11 cellular contexts compared by ENCODE assay signal in genomic region chr12:26338574-26339572, GRCh38.
DNase-seq lines count a peak whose midpoint lies in the region; ATAC-seq and TF ChIP-seq lines count a peak whose summit lies in the region.
"Had no signal": no experiment of that assay in that cellular context is flagged by ENCODE, and none has a peak within 500 bp of the region (broad histone marks: within the 10 kb centered on the region; RNA-seq: fewer than 3 reads in every experiment).

No MANE protein-coding gene starts in this region.

- in situ Hi-C loops in brain microvascular endothelial cell (cut with HindIII; ENCODE audit: low pct_ligation_motif_present, low sequenced_read_pairs), result no loop called here

- H3K4me3 ChIP-seq in brain microvascular endothelial cell (ENCODE audit: low read depth, low read length) (no peak overlapping the region), kidney epithelial cell (ENCODE audit: low read depth, low read length) (no peak overlapping the region)
- H3K4me3 ChIP-seq: right atrium auricular region had no signal

- H3K9me3 Mint-ChIP-seq in naive thymus-derived CD8-positive, alpha-beta T cell, result peaks cover 0 to 21% (median 11%) of the 10 kb centered on the region in 9 donors

- peak; percentile 77 for DNase-seq in LHCN-M2 (ENCODE audit: low read depth)
- peak; percentile 64 for DNase-seq in brain microvascular endothelial cell
- peak; percentile 43 for DNase-seq in kidney epithelial cell (ENCODE audit: low read depth)
- no peak for DNase-seq in NCI-H146 treated with DMSO at 0.1 percent for 48 hours (lab: John Stamatoyannopoulos, UW; ENCODE audit: unreplicated experiment)
- no peak for DNase-seq in DMS153 treated with DMSO at 0.1 percent for 48 hours (lab: John Stamatoyannopoulos, UW; ENCODE audit: unreplicated experiment)
- DNase-seq in naive thymus-derived CD8-positive, alpha-beta T cell, result no peak
- DNase-seq: central memory CD4-positive, alpha-beta T cell; GF-D8; T-cell had no signal

- no peaks in the 10 kb centered on the region for H3K36me3 ChIP-seq in brain microvascular endothelial cell (replicated peaks)
- no peaks in the 10 kb centered on the region for H3K36me3 ChIP-seq in kidney epithelial cell (ENCODE audit: control insufficient read depth, insufficient read depth, low read length)
- H3K36me3 ChIP-seq: right atrium auricular region had no signal

- no peaks in the 10 kb centered on the region for H3K27me3 Mint-ChIP-seq in naive thymus-derived CD8-positive, alpha-beta T cell
- H3K27me3 Mint-ChIP-seq: T-cell had no signal

- peaks cover 41 to 69% (median 45%) of the 10 kb centered on the region in 3 donors for H3K36me3 Mint-ChIP-seq in naive thymus-derived CD8-positive, alpha-beta T cell

- ATAC-seq in naive thymus-derived CD8-positive, alpha-beta T cell, result no peak
- ATAC-seq: T-cell had no signal

- TF ChIP-seq CTCF in brain microvascular endothelial cell (IDR thresholded peaks at IDR 0.05; ENCODE audit: low read depth, low read length, missing control alignments) (no peak), kidney epithelial cell (IDR thresholded peaks at IDR 0.05; ENCODE audit: insufficient read depth, low read length, poor library complexity, severe bottlenecking) (no peak)

- peaks cover 8 to 19% (median 11%) of the 10 kb centered on the region in 4 donors for H3K4me1 Mint-ChIP-seq in naive thymus-derived CD8-positive, alpha-beta T cell

- no peaks in the 10 kb centered on the region for H3K27me3 ChIP-seq in brain microvascular endothelial cell (replicated peaks)
- H3K27me3 ChIP-seq in kidney epithelial cell (ENCODE audit: control insufficient read depth, insufficient read depth, low read length), result no peaks in the 10 kb centered on the region
- H3K27me3 ChIP-seq: right atrium auricular region had no signal

- H3K27ac ChIP-seq in brain microvascular endothelial cell (peak overlapping the region; percentile 35), temporal lobe (ENCODE audit: low read depth, low read length) (peak overlapping the region; percentile 77)
- H3K27ac ChIP-seq: right atrium auricular region had no signal

- POLR2A ChIA-PET in naive thymus-derived CD8-positive, alpha-beta T cell (lab: Charles Lee), result no interaction called here

- peak overlapping the region in 1 of 10 donors; percentile 57 for H3K27ac Mint-ChIP-seq in naive thymus-derived CD8-positive, alpha-beta T cell
- H3K27ac Mint-ChIP-seq: T-cell had no signal

- no peak overlapping the region for H3K4me3 Mint-ChIP-seq in naive thymus-derived CD8-positive, alpha-beta T cell
- H3K4me3 Mint-ChIP-seq: T-cell had no signal

Comparison
In these comparisons a context has a peak if more than half of its experiments do, and no peak if none do; other contexts are left out.
1. DNase-seq: peak in LHCN-M2 (single experiment), brain microvascular endothelial cell (single experiment) and kidney epithelial cell (single experiment); none in NCI-H146 treated with DMSO at 0.1 percent for 48 hours (single experiment), DMS153 treated with DMSO at 0.1 percent for 48 hours (single experiment) and naive thymus-derived CD8-positive, alpha-beta T cell (0 of 10).